In the genomic region with DNA sequence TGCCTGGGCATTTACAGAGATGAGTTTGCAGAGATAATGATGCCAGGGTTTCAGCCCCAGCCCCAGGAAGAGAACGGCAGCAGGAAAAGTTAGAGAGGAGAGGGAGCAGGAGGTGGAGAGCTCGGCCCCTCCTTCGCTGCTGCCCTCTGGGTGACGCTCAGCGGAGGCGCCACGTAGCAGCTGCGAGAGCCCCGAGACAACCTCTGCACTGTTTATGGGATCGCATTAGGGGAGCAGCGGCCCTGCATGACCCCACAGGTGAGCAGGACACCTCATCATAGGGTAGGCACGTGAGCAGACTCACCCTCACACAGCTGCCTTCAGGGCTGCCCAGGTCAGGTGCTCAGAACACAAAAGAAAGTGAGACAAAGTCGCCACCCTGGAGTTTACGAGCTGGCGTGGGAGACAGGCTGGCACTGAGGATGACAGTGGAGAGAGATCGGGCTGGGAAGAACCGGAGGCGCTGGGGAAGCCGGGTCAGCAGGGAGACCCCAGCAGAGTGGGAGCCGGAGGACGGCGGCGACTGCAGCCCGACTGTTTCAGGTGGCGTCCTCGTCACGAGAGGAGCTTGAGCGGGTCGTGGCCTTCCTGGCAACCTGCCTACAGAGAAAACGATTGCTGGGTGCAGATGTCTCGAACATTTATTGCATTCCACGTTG, we compare ENCODE assay signal across 10 cellular contexts.
DNase-seq lines count a peak whose midpoint lies in the region; ATAC-seq and TF ChIP-seq lines count a peak whose summit lies in the region.
"Had no signal": no experiment of that assay in that cellular context is flagged by ENCODE, and none has a peak within 500 bp of the region (broad histone marks: within the 10 kb centered on the region; RNA-seq: fewer than 3 reads in every experiment).

No MANE protein-coding gene starts in this region.

- H3K27me3 ChIP-seq in adipocyte (replicated peaks; ENCODE audit: control insufficient read depth, insufficient read depth, low read length) = no peaks in the 10 kb centered on the region
- H3K27me3 ChIP-seq in upper lobe of right lung = peaks cover 21% of the 10 kb centered on the region

- ATAC-seq in activated naive CD8-positive, alpha-beta T cell treated with anti-CD3 and anti-CD28 coated beads, Interleukin-2, amount 10 ng/mL, durations not matched to agents 7 days and 5 days (ENCODE audit: low read depth) = no peak
- ATAC-seq in upper lobe of right lung (peak; percentile 46), HG02970 (IDR thresholded peaks at IDR 0.05; ENCODE audit: low FRiP score, unreplicated experiment) (no peak)

- no peak overlapping the region for H3K27ac Mint-ChIP-seq in activated naive CD8-positive, alpha-beta T cell treated with anti-CD3 and anti-CD28 coated beads, Interleukin-2, amount 10 ng/mL, durations not matched to agents 7 days and 5 days
- H3K27ac Mint-ChIP-seq in activated naive CD8-positive, alpha-beta T cell treated with anti-CD3 and anti-CD28 coated beads for 36 hours = no peak overlapping the region
- peak overlapping the region; percentile 97 for H3K27ac Mint-ChIP-seq in mesothelial cell of epicardium
- no peak overlapping the region for H3K27ac Mint-ChIP-seq in activated CD4-positive, alpha-beta memory T cell treated with anti-CD3 and anti-CD28 coated beads for 36 hours
- H3K27ac Mint-ChIP-seq: CD4-positive, alpha-beta memory T cell had no signal

- H3K4me1 ChIP-seq in adipocyte (ENCODE audit: control insufficient read depth, insufficient read depth, low read length) = peaks cover 21% of the 10 kb centered on the region
- H3K4me1 ChIP-seq in upper lobe of right lung = no peaks in the 10 kb centered on the region

- TF ChIP-seq CTCF in mesothelial cell of epicardium (IDR thresholded peaks at IDR 0.05; ENCODE audit: unreplicated experiment) = no peak
- TF ChIP-seq CTCF in upper lobe of right lung (IDR thresholded peaks at IDR 0.05) = no peak

- H3K36me3 ChIP-seq in adipocyte (ENCODE audit: control insufficient read depth, insufficient read depth, low read length, severe bottlenecking) = no peaks in the 10 kb centered on the region
- no peaks in the 10 kb centered on the region for H3K36me3 ChIP-seq in upper lobe of right lung

- intact Hi-C loops in upper lobe of right lung (cut with DNase I) = no loop called here
- intact Hi-C loops in activated CD4-positive, alpha-beta memory T cell treated with anti-CD3 and anti-CD28 coated beads for 36 hours (cut with micrococcal nuclease) = no loop called here

- peak overlapping the region; percentile 81 for H3K4me3 ChIP-seq in adipocyte (ENCODE audit: low read length)
- peak overlapping the region; percentile 33 for H3K4me3 ChIP-seq in upper lobe of right lung

- no peak overlapping the region for H3K4me3 Mint-ChIP-seq in activated naive CD8-positive, alpha-beta T cell treated with anti-CD3 and anti-CD28 coated beads, Interleukin-2, amount 10 ng/mL, durations not matched to agents 7 days and 5 days
- H3K4me3 Mint-ChIP-seq in activated naive CD8-positive, alpha-beta T cell treated with anti-CD3 and anti-CD28 coated beads for 36 hours = no peak overlapping the region
- peak overlapping the region; percentile 73 for H3K4me3 Mint-ChIP-seq in mesothelial cell of epicardium
- H3K4me3 Mint-ChIP-seq in activated CD4-positive, alpha-beta memory T cell treated with anti-CD3 and anti-CD28 coated beads for 36 hours = no peak overlapping the region
- H3K4me3 Mint-ChIP-seq: CD4-positive, alpha-beta memory T cell had no signal

- no peaks in the 10 kb centered on the region for H3K4me1 Mint-ChIP-seq in activated naive CD8-positive, alpha-beta T cell treated with anti-CD3 and anti-CD28 coated beads, Interleukin-2, amount 10 ng/mL, durations not matched to agents 7 days and 5 days
- no peaks in the 10 kb centered on the region for H3K4me1 Mint-ChIP-seq in activated naive CD8-positive, alpha-beta T cell treated with anti-CD3 and anti-CD28 coated beads for 36 hours
- H3K4me1 Mint-ChIP-seq in mesothelial cell of epicardium = peaks cover 41% of the 10 kb centered on the region
- H3K4me1 Mint-ChIP-seq in activated CD4-positive, alpha-beta memory T cell treated with anti-CD3 and anti-CD28 coated beads for 36 hours (ENCODE audit: low read depth) = peaks cover 27% of the 10 kb centered on the region
- H3K4me1 Mint-ChIP-seq: CD4-positive, alpha-beta memory T cell had no signal

- no peak overlapping the region for H3K27ac ChIP-seq in upper lobe of right lung

- H3K9ac ChIP-seq in adipocyte (ENCODE audit: low read length) = peak overlapping the region; percentile 82

- peak; percentile 20 for DNase-seq in activated naive CD8-positive, alpha-beta T cell treated with anti-CD3 and anti-CD28 coated beads, Interleukin-2, amount 10 ng/mL, durations not matched to agents 7 days and 5 days
- no peak for DNase-seq in activated naive CD8-positive, alpha-beta T cell treated with anti-CD3 and anti-CD28 coated beads for 36 hours
- DNase-seq in adipocyte (ENCODE audit: low read depth) (no peak), mesothelial cell of epicardium (ENCODE audit: low spot score in 2 of 2, unreplicated experiment in 2 of 2) (peak in 1 of 2 experiments; percentile 53), upper lobe of right lung (no peak), NCI-H524 treated with DMSO at 0.1 percent for 48 hours (lab: John Stamatoyannopoulos, UW) (no peak)
- DNase-seq in activated CD4-positive, alpha-beta memory T cell treated with anti-CD3 and anti-CD28 coated beads for 36 hours = no peak
- DNase-seq: CD4-positive, alpha-beta memory T cell; NCI-H1694 treated with DMSO at 0.1 percent for 48 hours had no signal

- H3K9me3 ChIP-seq in adipocyte (ENCODE audit: control insufficient read depth, low read length) = no peaks in the 10 kb centered on the region
- no peaks in the 10 kb centered on the region for H3K9me3 ChIP-seq in upper lobe of right lung

- peaks cover 2% of the 10 kb centered on the region for H3K27me3 Mint-ChIP-seq in activated naive CD8-positive, alpha-beta T cell treated with anti-CD3 and anti-CD28 coated beads, Interleukin-2, amount 10 ng/mL, durations not matched to agents 7 days and 5 days
- peaks cover 19% of the 10 kb centered on the region for H3K27me3 Mint-ChIP-seq in activated naive CD8-positive, alpha-beta T cell treated with anti-CD3 and anti-CD28 coated beads for 36 hours
- H3K27me3 Mint-ChIP-seq in mesothelial cell of epicardium (ENCODE audit: low read depth) = peaks cover 3% of the 10 kb centered on the region
- peaks cover 7% of the 10 kb centered on the region for H3K27me3 Mint-ChIP-seq in activated CD4-positive, alpha-beta memory T cell treated with anti-CD3 and anti-CD28 coated beads for 36 hours

- CTCF ChIA-PET in activated CD4-positive, alpha-beta memory T cell treated with anti-CD3 and anti-CD28 coated beads for 36 hours (lab: Charles Lee) = interaction anchor here (1.7 to 3.6 kb wide), 2 partner anchors 24 to 205 kb away, joined by 3 to 13 read pairs; no protein-coding TSS in a partner anchor

- H3K36me3 Mint-ChIP-seq in activated naive CD8-positive, alpha-beta T cell treated with anti-CD3 and anti-CD28 coated beads, Interleukin-2, amount 10 ng/mL, durations not matched to agents 7 days and 5 days = no peaks in the 10 kb centered on the region
- H3K36me3 Mint-ChIP-seq in activated naive CD8-positive, alpha-beta T cell treated with anti-CD3 and anti-CD28 coated beads for 36 hours = no peaks in the 10 kb centered on the region
- no peaks in the 10 kb centered on the region for H3K36me3 Mint-ChIP-seq in mesothelial cell of epicardium
- no peaks in the 10 kb centered on the region for H3K36me3 Mint-ChIP-seq in activated CD4-positive, alpha-beta memory T cell treated with anti-CD3 and anti-CD28 coated beads for 36 hours
- H3K36me3 Mint-ChIP-seq: CD4-positive, alpha-beta memory T cell had no signal

- no peaks in the 10 kb centered on the region for H3K9me3 Mint-ChIP-seq in activated naive CD8-positive, alpha-beta T cell treated with anti-CD3 and anti-CD28 coated beads, Interleukin-2, amount 10 ng/mL, durations not matched to agents 7 days and 5 days
- no peaks in the 10 kb centered on the region for H3K9me3 Mint-ChIP-seq in activated naive CD8-positive, alpha-beta T cell treated with anti-CD3 and anti-CD28 coated beads for 36 hours
- H3K9me3 Mint-ChIP-seq in mesothelial cell of epicardium = no peaks in the 10 kb centered on the region
- H3K9me3 Mint-ChIP-seq in activated CD4-positive, alpha-beta memory T cell treated with anti-CD3 and anti-CD28 coated beads for 36 hours = no peaks in the 10 kb centered on the region
- H3K9me3 Mint-ChIP-seq: CD4-positive, alpha-beta memory T cell had no signal

- POLR2A ChIA-PET in activated naive CD8-positive, alpha-beta T cell treated with anti-CD3 and anti-CD28 coated beads, Interleukin-2, amount 10 ng/mL, durations not matched to agents 7 days and 5 days (lab: Charles Lee) = no interaction called here
- POLR2A ChIA-PET in activated CD4-positive, alpha-beta memory T cell treated with anti-CD3 and anti-CD28 coated beads for 36 hours (lab: Charles Lee) = interaction anchor here (1.4 kb wide), 1 partner anchor 83 kb away, joined by 6 read pairs; a partner anchor contains a TSS
